In the genomic region with DNA sequence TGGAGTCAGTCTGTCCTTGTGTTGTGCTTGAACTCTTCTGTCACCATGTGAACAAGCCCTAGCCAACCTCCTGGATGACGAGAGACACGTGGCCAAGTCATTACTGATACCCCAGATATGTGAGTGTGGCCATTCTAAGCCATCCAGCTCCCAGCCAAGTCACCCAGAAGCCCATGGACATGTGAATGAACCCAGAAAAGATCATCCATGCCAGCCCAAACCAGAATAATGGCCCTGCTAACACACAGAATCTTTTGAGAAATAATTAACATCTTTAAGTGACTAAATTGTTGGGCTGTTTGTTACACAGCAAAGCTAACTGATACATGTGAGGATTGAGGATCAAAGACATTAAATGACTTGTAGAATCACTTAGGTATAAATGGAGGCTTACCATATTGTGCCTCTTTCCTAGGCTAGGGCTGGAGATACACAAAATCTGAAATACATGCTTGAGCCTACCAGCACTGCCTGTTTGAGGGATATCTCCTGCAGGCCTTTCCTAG, we compare ENCODE assay signal across 1 cellular context.
TF ChIP-seq lines count a peak whose summit lies in the region.

No MANE protein-coding gene starts in this region.

TF ChIP-seq in neural cell, 6 proteins besides CTCF, POLR2A, EP300 and RAD21 (continued from another document):
- TF ChIP-seq TAF1 (IDR thresholded peaks at IDR 0.05; ENCODE audit: low read depth) = no peak
- no peak for TF ChIP-seq SMC3 (conservative IDR thresholded peaks at IDR 0.05; ENCODE audit: poor library complexity)
